ENCODE assay signal across 10 cellular contexts in the genomic region with DNA sequence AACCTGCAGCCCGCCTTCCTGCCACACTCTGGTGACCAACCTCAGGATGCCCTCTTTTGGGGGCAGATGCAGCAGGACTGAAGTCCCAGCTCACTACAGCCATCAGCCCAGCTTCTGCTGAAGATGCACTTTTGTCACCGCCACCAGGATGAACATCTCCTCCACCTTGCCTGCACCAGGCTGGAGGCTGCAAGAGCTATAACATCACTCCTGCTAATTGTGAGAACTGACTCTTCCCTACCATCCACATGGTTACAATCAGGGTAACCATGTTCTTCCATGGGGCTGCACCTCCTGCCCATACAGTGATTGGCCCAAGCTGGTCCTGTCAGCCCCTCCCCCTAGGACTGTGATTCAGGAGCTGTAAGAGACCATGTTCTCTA. TPM values are rescaled to one million over a fixed set of nuclear protein-coding genes. Genes with fewer than 3 reads are reported as not detected.
A peak's percentile ranks its signal among the peaks of the same experiment; 100 is the strongest.
DNase-seq lines count a peak whose midpoint lies in the region; ATAC-seq and TF ChIP-seq lines count a peak whose summit lies in the region.
"Had no signal": no experiment of that assay in that cellular context is flagged by ENCODE, and none has a peak within 500 bp of the region (broad histone marks: within the 10 kb centered on the region; RNA-seq: fewer than 3 reads in every experiment).

No MANE protein-coding gene starts in this region.

- H3K9me3 Mint-ChIP-seq in activated CD8-positive, alpha-beta memory T cell treated with anti-CD3 and anti-CD28 coated beads, Interleukin-2, amount 10 ng/mL, durations not matched to agents 7 days and 5 days (ENCODE audit: low read depth): no peaks in the 10 kb centered on the region
- no peaks in the 10 kb centered on the region for H3K9me3 Mint-ChIP-seq in stimulated activated naive CD8-positive, alpha-beta T cell treated with anti-CD3 and anti-CD28 coated beads, Interleukin-15, amount 100 ng/mL, for 72 hours

- peak overlapping the region; percentile 84 for H3K27ac Mint-ChIP-seq in activated CD8-positive, alpha-beta memory T cell treated with anti-CD3 and anti-CD28 coated beads, Interleukin-2, amount 10 ng/mL, durations not matched to agents 7 days and 5 days
- peak overlapping the region; percentile 41 to 93 for H3K27ac Mint-ChIP-seq in stimulated activated naive CD8-positive, alpha-beta T cell treated with anti-CD3 and anti-CD28 coated beads, Interleukin-15, amount 100 ng/mL, for 72 hours

- CTCF ChIA-PET in activated CD8-positive, alpha-beta memory T cell treated with anti-CD3 and anti-CD28 coated beads, Interleukin-2, amount 10 ng/mL, durations not matched to agents 7 days and 5 days (lab: Charles Lee): interaction anchor here (0.7 to 7.5 kb wide), 8 partner anchors 10 to 220 kb away, joined by 3 to 67 read pairs (median 6); a partner anchor contains a TSS

- H3K36me3 Mint-ChIP-seq in activated CD8-positive, alpha-beta memory T cell treated with anti-CD3 and anti-CD28 coated beads, Interleukin-2, amount 10 ng/mL, durations not matched to agents 7 days and 5 days: no peaks in the 10 kb centered on the region

- no peak for TF ChIP-seq CTCF in fibroblast of mammary gland (conservative IDR thresholded peaks at IDR 0.05; ENCODE audit: control insufficient read depth, insufficient read depth, low read depth, low read length)

- no peak for ATAC-seq in activated CD8-positive, alpha-beta memory T cell treated with anti-CD3 and anti-CD28 coated beads, Interleukin-2, amount 10 ng/mL, durations not matched to agents 7 days and 5 days
- no peak for ATAC-seq in stimulated activated naive CD8-positive, alpha-beta T cell treated with anti-CD3 and anti-CD28 coated beads, Interleukin-15, amount 100 ng/mL, for 72 hours
- ATAC-seq in HG03135 (IDR thresholded peaks at IDR 0.05; ENCODE audit: unreplicated experiment) (no peak), HG03521 (IDR thresholded peaks at IDR 0.05; ENCODE audit: unreplicated experiment) (no peak)

- no peaks in the 10 kb centered on the region for H3K27me3 Mint-ChIP-seq in activated CD8-positive, alpha-beta memory T cell treated with anti-CD3 and anti-CD28 coated beads, Interleukin-2, amount 10 ng/mL, durations not matched to agents 7 days and 5 days
- no peaks in the 10 kb centered on the region for H3K27me3 Mint-ChIP-seq in stimulated activated naive CD8-positive, alpha-beta T cell treated with anti-CD3 and anti-CD28 coated beads, Interleukin-15, amount 100 ng/mL, for 72 hours

- peaks cover 44% of the 10 kb centered on the region for H3K4me1 Mint-ChIP-seq in activated CD8-positive, alpha-beta memory T cell treated with anti-CD3 and anti-CD28 coated beads, Interleukin-2, amount 10 ng/mL, durations not matched to agents 7 days and 5 days
- peaks cover 57% of the 10 kb centered on the region for H3K4me1 Mint-ChIP-seq in stimulated activated naive CD8-positive, alpha-beta T cell treated with anti-CD3 and anti-CD28 coated beads, Interleukin-15, amount 100 ng/mL, for 72 hours

- DNase-seq in activated CD8-positive, alpha-beta memory T cell treated with anti-CD3 and anti-CD28 coated beads, Interleukin-2, amount 10 ng/mL, durations not matched to agents 7 days and 5 days: no peak
- DNase-seq in activated CD8-positive, alpha-beta memory T cell treated with anti-CD3 and anti-CD28 coated beads for 24 hours: no peak
- DNase-seq in RPMI8226 (peak; percentile 51), fibroblast of mammary gland (ENCODE audit: low read depth) (peak; percentile 28), CD1c-positive myeloid dendritic cell (ENCODE audit: extremely low spot score) (no peak)
- DNase-seq in stimulated activated naive CD8-positive, alpha-beta T cell treated with anti-CD3 and anti-CD28 coated beads, Interleukin-15, amount 100 ng/mL, for 72 hours: no peak
- DNase-seq: stimulated activated CD4-positive, alpha-beta T cell treated with anti-CD3 and anti-CD28 coated beads, Interleukin-12 subunit alpha, Interleukin-12 subunit beta, amount 100 ng/mL, for 4 hours had no signal

- no peak overlapping the region for H3K4me3 ChIP-seq in fibroblast of mammary gland (ENCODE audit: control insufficient read depth, low read depth, low read length)

- peak overlapping the region; percentile 76 for H3K4me3 Mint-ChIP-seq in activated CD8-positive, alpha-beta memory T cell treated with anti-CD3 and anti-CD28 coated beads, Interleukin-2, amount 10 ng/mL, durations not matched to agents 7 days and 5 days
- peak overlapping the region; percentile 77 to 80 for H3K4me3 Mint-ChIP-seq in stimulated activated naive CD8-positive, alpha-beta T cell treated with anti-CD3 and anti-CD28 coated beads, Interleukin-15, amount 100 ng/mL, for 72 hours

RNA-seq across cellular contexts. Expression of a gene that starts 2.0 kb away (rescaled TPM):
- 1 to 10 TPM; 3.7 to 3.9 TPM for total RNA-seq in activated CD8-positive, alpha-beta memory T cell treated with anti-CD3 and anti-CD28 coated beads, Interleukin-2, amount 10 ng/mL, durations not matched to agents 7 days and 5 days

RNA-seq across cellular contexts. Expression of a gene that starts 2.6 kb away (rescaled TPM):
- under 1 TPM; 0.30 to 0.53 TPM for total RNA-seq in activated CD8-positive, alpha-beta memory T cell treated with anti-CD3 and anti-CD28 coated beads, Interleukin-2, amount 10 ng/mL, durations not matched to agents 7 days and 5 days
- total RNA-seq: lower leg skin had no signal

RNA-seq across cellular contexts. Expression of a gene that starts 9.5 kb away (rescaled TPM):
- total RNA-seq in activated CD8-positive, alpha-beta memory T cell treated with anti-CD3 and anti-CD28 coated beads, Interleukin-2, amount 10 ng/mL, durations not matched to agents 7 days and 5 days: 10 to 100 TPM; 28.3 to 34.0 TPM

RNA-seq across cellular contexts. Expression of a gene that starts 21.4 kb away (rescaled TPM):
- total RNA-seq in activated CD8-positive, alpha-beta memory T cell treated with anti-CD3 and anti-CD28 coated beads, Interleukin-2, amount 10 ng/mL, durations not matched to agents 7 days and 5 days: 100 to 1,000 TPM in 1 of 2 experiments, 10 to 100 TPM in 1; 87.7 to 100 TPM

RNA-seq across cellular contexts. Expression of a gene that starts 55.4 kb away (rescaled TPM):
- total RNA-seq in activated CD8-positive, alpha-beta memory T cell treated with anti-CD3 and anti-CD28 coated beads, Interleukin-2, amount 10 ng/mL, durations not matched to agents 7 days and 5 days: 10 to 100 TPM; 11.9 to 15.6 TPM

Comparison
In these comparisons a context has a peak if more than half of its experiments do, and no peak if none do; other contexts are left out.
1. DNase-seq: peak in RPMI8226 (single experiment) and fibroblast of mammary gland (single experiment); none in activated CD8-positive, alpha-beta memory T cell treated with anti-CD3 and anti-CD28 coated beads, Interleukin-2, amount 10 ng/mL, durations not matched to agents 7 days and 5 days (single experiment), activated CD8-positive, alpha-beta memory T cell treated with anti-CD3 and anti-CD28 coated beads for 24 hours (single experiment), stimulated activated naive CD8-positive, alpha-beta T cell treated with anti-CD3 and anti-CD28 coated beads, Interleukin-15, amount 100 ng/mL, for 72 hours (0 of 2) and CD1c-positive myeloid dendritic cell (single experiment).